12 cellular contexts compared by ENCODE assay signal in genomic region chr18:21167641-21168372, GRCh38. TPM values are rescaled to one million over a fixed set of nuclear protein-coding genes. Genes with fewer than 3 reads are reported as not detected.
DNase-seq lines count a peak whose midpoint lies in the region; ATAC-seq and TF ChIP-seq lines count a peak whose summit lies in the region.
"Had no signal": no experiment of that assay in that cellular context is flagged by ENCODE, and none has a peak within 500 bp of the region (broad histone marks: within the 10 kb centered on the region; RNA-seq: fewer than 3 reads in every experiment).

No MANE protein-coding gene starts in this region.

- CTCF ChIA-PET in Calu3 (lab: Charles Lee), result no interaction called here
- CTCF ChIA-PET in CD4-positive, alpha-beta T cell (lab: Charles Lee), result no interaction called here

- H3K27ac ChIP-seq in CD4-positive, alpha-beta T cell (ENCODE audit: low read depth, low read length), result no peak overlapping the region

- H3K4me3 Mint-ChIP-seq in Calu3 (ENCODE audit: low read depth, unreplicated experiment), result no peak overlapping the region
- no peak overlapping the region for H3K4me3 Mint-ChIP-seq in CD4-positive, alpha-beta T cell
- H3K4me3 Mint-ChIP-seq: stimulated activated naive CD8-positive, alpha-beta T cell treated with anti-CD3 and anti-CD28 coated beads, Interleukin-15, Interleukin-2, amounts not matched to agents 100 ng/mL and 50 ng/mL, for 24 hours had no signal

- TF ChIP-seq CTCF in Calu3 (IDR thresholded peaks at IDR 0.05; ENCODE audit: unreplicated experiment), result no peak
- TF ChIP-seq CTCF in CD4-positive, alpha-beta T cell (IDR thresholded peaks at IDR 0.05), result no peak
- no peak for TF ChIP-seq CTCF in lower leg skin (IDR thresholded peaks at IDR 0.05)

- ATAC-seq in CD4-positive, alpha-beta T cell (ENCODE audit: poor library complexity), result no peak

- H3K4me1 Mint-ChIP-seq in Calu3 (ENCODE audit: low read depth, unreplicated experiment), result peaks cover 8% of the 10 kb centered on the region
- no peaks in the 10 kb centered on the region for H3K4me1 Mint-ChIP-seq in CD4-positive, alpha-beta T cell (ENCODE audit: low read depth)

- peak; percentile 66 for DNase-seq in Calu3
- DNase-seq in NCI-H146 (lab: John Stamatoyannopoulos, UW), result peak; percentile 100
- peak; percentile 46 for DNase-seq in SK-N-DZ (ENCODE audit: low spot score)
- DNase-seq in left kidney (ENCODE audit: low read depth, low spot score), result peak; percentile 89
- no peak for DNase-seq in CD4-positive, alpha-beta T cell
- no peak for DNase-seq in lower leg skin (ENCODE audit: low spot score in 2 of 2)
- DNase-seq in GF-D8 (lab: John Stamatoyannopoulos, UW), result no peak
- DNase-seq in activated naive CD4-positive, alpha-beta T cell (lab: John Stamatoyannopoulos, UW), result no peak
- DNase-seq: activated effector memory CD4-positive, alpha-beta T cell treated with Interleukin-2 at 50 U/mL for 16 hours; BE2C; NCI-H1694 had no signal

- POLR2A ChIA-PET in CD4-positive, alpha-beta T cell (lab: Charles Lee), result no interaction called here

- no peak overlapping the region for H3K27ac Mint-ChIP-seq in Calu3 (ENCODE audit: unreplicated experiment)
- H3K27ac Mint-ChIP-seq in CD4-positive, alpha-beta T cell, result no peak overlapping the region
- H3K27ac Mint-ChIP-seq: stimulated activated naive CD8-positive, alpha-beta T cell treated with anti-CD3 and anti-CD28 coated beads, Interleukin-15, Interleukin-2, amounts not matched to agents 100 ng/mL and 50 ng/mL, for 24 hours had no signal

- H3K27me3 Mint-ChIP-seq in Calu3 (ENCODE audit: unreplicated experiment), result no peaks in the 10 kb centered on the region
- peaks cover 4% of the 10 kb centered on the region for H3K27me3 Mint-ChIP-seq in CD4-positive, alpha-beta T cell
- H3K27me3 Mint-ChIP-seq: stimulated activated naive CD8-positive, alpha-beta T cell treated with anti-CD3 and anti-CD28 coated beads, Interleukin-15, Interleukin-2, amounts not matched to agents 100 ng/mL and 50 ng/mL, for 24 hours had no signal

- no peaks in the 10 kb centered on the region for H3K27me3 ChIP-seq in CD4-positive, alpha-beta T cell (ENCODE audit: control insufficient read depth, insufficient read depth, low read length)
- H3K27me3 ChIP-seq: BE2C had no signal

- H3K36me3 Mint-ChIP-seq in Calu3 (ENCODE audit: insufficient read depth, unreplicated experiment), result no peaks in the 10 kb centered on the region
- no peaks in the 10 kb centered on the region for H3K36me3 Mint-ChIP-seq in CD4-positive, alpha-beta T cell (ENCODE audit: low read depth)

- no peaks in the 10 kb centered on the region for H3K9me3 ChIP-seq in CD4-positive, alpha-beta T cell (ENCODE audit: control insufficient read depth, low read length)
- H3K9me3 ChIP-seq: BE2C had no signal

- BruUV-seq in Calu3 (replicated peaks; lab: Mats Ljungman, UMichigan), result no TSS peak

- no peak overlapping the region for H3K4me3 ChIP-seq in lower leg skin (ENCODE audit: low read depth, poor library complexity, severe bottlenecking)

- TF ChIP-seq POLR2A in lower leg skin (IDR thresholded peaks at IDR 0.05), result no peak

- intact Hi-C loops in Calu3 (cut with micrococcal nuclease; ENCODE audit: unreplicated experiment), result no loop called here
- intact Hi-C loops in CD4-positive, alpha-beta T cell (cut with DNase I, micrococcal nuclease), result no loop called here
- intact Hi-C loops in lower leg skin (cut with DNase I; ENCODE audit: low total_unique reads), result no loop called here

- 23 to 29% methylated on average over 1 of the region's 1 CpG for WGBS in lower leg skin, 2 donors

- H3K9me3 Mint-ChIP-seq in Calu3 (ENCODE audit: low read depth, unreplicated experiment), result no peaks in the 10 kb centered on the region
- no peaks in the 10 kb centered on the region for H3K9me3 Mint-ChIP-seq in CD4-positive, alpha-beta T cell
- H3K9me3 Mint-ChIP-seq: stimulated activated naive CD8-positive, alpha-beta T cell treated with anti-CD3 and anti-CD28 coated beads, Interleukin-15, Interleukin-2, amounts not matched to agents 100 ng/mL and 50 ng/mL, for 24 hours had no signal

RNA-seq across cellular contexts. Expression of gene ROCK1, which starts 56.2 kb away (rescaled TPM):
- total RNA-seq in Calu3 (2022) (50.9 and 51.9 TPM in 2 replicates), lower leg skin (10 to 100 TPM; 11.5 to 27.3 (median 18.4) TPM)
- 8.7 and 10.0 TPM in 2 replicates for polyA plus RNA-seq in SK-N-DZ (2014; cell fraction: cytosol; rRNA removed)
- 13.8 and 17.8 TPM in 2 replicates for polyA plus RNA-seq in SK-N-DZ (2014; cell fraction: nucleus; rRNA removed)
- total RNA-seq in CD4-positive, alpha-beta T cell, result 10 to 100 TPM; 85.5 to 91.2 TPM

Comparison
In these comparisons a context has a peak if more than half of its experiments do, and no peak if none do; other contexts are left out.
1. DNase-seq: peak in Calu3 (single experiment), NCI-H146 (single experiment), SK-N-DZ (single experiment) and left kidney (single experiment); none in CD4-positive, alpha-beta T cell (0 of 10), lower leg skin (0 of 2), GF-D8 (single experiment) and activated naive CD4-positive, alpha-beta T cell (0 of 4).